25 cellular contexts compared by ENCODE assay signal in genomic region chr7:17545348-17545747, GRCh38.
DNase-seq lines count a peak whose midpoint lies in the region; ATAC-seq and TF ChIP-seq lines count a peak whose summit lies in the region.
"Had no signal": no experiment of that assay in that cellular context is flagged by ENCODE, and none has a peak within 500 bp of the region (broad histone marks: within the 10 kb centered on the region; RNA-seq: fewer than 3 reads in every experiment).

No MANE protein-coding gene starts in this region.

- H3K4me1 ChIP-seq in right atrium auricular region (peaks cover 0 to 24% of the 10 kb centered on the region in 2 donors), endodermal cell (ENCODE audit: control insufficient read depth, insufficient read depth, low read length) (no peaks in the 10 kb centered on the region)
- H3K4me1 ChIP-seq: gastrocnemius medialis had no signal

- TF ChIP-seq CTCF in right atrium auricular region (IDR thresholded peaks at IDR 0.05) (no peak), osteocyte (IDR thresholded peaks at IDR 0.05) (no peak), endodermal cell (conservative IDR thresholded peaks at IDR 0.05) (no peak)

- H3K27ac Mint-ChIP-seq in osteocyte (ENCODE audit: unreplicated experiment), result peak overlapping the region; percentile 19
- no peak overlapping the region for H3K27ac Mint-ChIP-seq in endodermal cell
- H3K27ac Mint-ChIP-seq: activated CD4-positive, alpha-beta T cell treated with anti-CD3 and anti-CD28 coated beads, Interleukin-2, amount 10 ng/mL, durations not matched to agents 24 days and 14 days; B cell; IgD-negative memory B cell; stimulated activated naive B cell treated with anti-CD40 and anti-IgM and Interleukin-4, amounts not matched to agents 10 μg/mL and 1 μg/mL and 100 μg/mL, for 72 hours; T-helper 2 cell treated with Interferon-gamma antibody and Interleukin-4, amounts not matched to agents 5 μg/mL and 100 μg/mL, for 36 hours had no signal

- H3K4me3 ChIP-seq in right atrium auricular region, result no peak overlapping the region
- no peak overlapping the region for H3K4me3 ChIP-seq in endodermal cell (ENCODE audit: low read length)
- H3K4me3 ChIP-seq: gastrocnemius medialis had no signal

- H3K9ac ChIP-seq in endodermal cell (ENCODE audit: extremely low read depth, low read length, poor library complexity, severe bottlenecking), result no peak overlapping the region

- DNase-seq in Right ventricle myocardium superior, result no peak
- DNase-seq in right atrium auricular region (ENCODE audit: low spot score), result no peak
- DNase-seq in left ventricle myocardium superior, result no peak
- DNase-seq in osteocyte (ENCODE audit: extremely low spot score, unreplicated experiment), result no peak
- no peak for DNase-seq in kidney glomerular epithelial cell (lab: John Stamatoyannopoulos, UW)
- no peak for DNase-seq in endodermal cell
- DNase-seq in stimulated activated CD4-positive, alpha-beta T cell treated with anti-CD3 and anti-CD28 coated beads, Interleukin-4, amount 100 ng/mL, for 4 hours, result no peak
- DNase-seq: activated CD4-positive, alpha-beta T cell treated with anti-CD3 and anti-CD28 coated beads, Interleukin-2, amount 10 ng/mL, durations not matched to agents 24 days and 14 days; activated naive CD4-positive, alpha-beta T cell treated with anti-CD3 and anti-CD28 coated beads, Interleukin-2, amount 50 U/mL, for 16 hours; gastrocnemius medialis; hypothalamus; NCI-H1105 treated with DMSO at 0.1 percent for 48 hours; NCI-H2029; NCI-H345; NCI-H774; nucleus accumbens; stimulated activated CD4-positive, alpha-beta T cell treated with anti-CD3 and anti-CD28 coated beads, Interleukin-4, amount 100 ng/mL, for 1 hour; stimulated activated naive B cell treated with anti-CD40 and anti-IgM and Interleukin-4, amounts not matched to agents 10 μg/mL and 1 μg/mL and 100 μg/mL, for 72 hours; WERI-Rb-1 had no signal

- H3K27me3 ChIP-seq in right atrium auricular region, result no peaks in the 10 kb centered on the region
- H3K27me3 ChIP-seq in endodermal cell (ENCODE audit: control insufficient read depth, insufficient read depth, low read length, poor library complexity, severe bottlenecking), result no peaks in the 10 kb centered on the region
- H3K27me3 ChIP-seq: gastrocnemius medialis had no signal

- H3K9me3 ChIP-seq in right atrium auricular region (no peaks in the 10 kb centered on the region), endodermal cell (ENCODE audit: control insufficient read depth, low read length) (no peaks in the 10 kb centered on the region)
- H3K9me3 ChIP-seq: gastrocnemius medialis had no signal

- intact Hi-C loops in Right ventricle myocardium superior (cut with DNase I) (no loop called here), left ventricle myocardium superior (cut with micrococcal nuclease) (no loop called here)

- H3K4me1 Mint-ChIP-seq in osteocyte (ENCODE audit: unreplicated experiment), result peaks cover 55% of the 10 kb centered on the region
- no peaks in the 10 kb centered on the region for H3K4me1 Mint-ChIP-seq in endodermal cell
- H3K4me1 Mint-ChIP-seq: activated CD4-positive, alpha-beta T cell treated with anti-CD3 and anti-CD28 coated beads, Interleukin-2, amount 10 ng/mL, durations not matched to agents 24 days and 14 days; B cell; IgD-negative memory B cell; stimulated activated naive B cell treated with anti-CD40 and anti-IgM and Interleukin-4, amounts not matched to agents 10 μg/mL and 1 μg/mL and 100 μg/mL, for 72 hours had no signal

- peaks cover 2% of the 10 kb centered on the region for H3K36me3 Mint-ChIP-seq in osteocyte (ENCODE audit: unreplicated experiment)
- H3K36me3 Mint-ChIP-seq in endodermal cell (ENCODE audit: low read depth), result no peaks in the 10 kb centered on the region
- H3K36me3 Mint-ChIP-seq: stimulated activated naive B cell treated with anti-CD40 and anti-IgM and Interleukin-4, amounts not matched to agents 10 μg/mL and 1 μg/mL and 100 μg/mL, for 72 hours had no signal

- H3K4me3 Mint-ChIP-seq in osteocyte (ENCODE audit: unreplicated experiment), result no peak overlapping the region
- no peak overlapping the region for H3K4me3 Mint-ChIP-seq in endodermal cell
- H3K4me3 Mint-ChIP-seq: activated CD4-positive, alpha-beta T cell treated with anti-CD3 and anti-CD28 coated beads, Interleukin-2, amount 10 ng/mL, durations not matched to agents 24 days and 14 days; B cell; IgD-negative memory B cell; stimulated activated naive B cell treated with anti-CD40 and anti-IgM and Interleukin-4, amounts not matched to agents 10 μg/mL and 1 μg/mL and 100 μg/mL, for 72 hours; T-helper 2 cell treated with Interferon-gamma antibody and Interleukin-4, amounts not matched to agents 5 μg/mL and 100 μg/mL, for 36 hours had no signal

- no peaks in the 10 kb centered on the region for H3K27me3 Mint-ChIP-seq in osteocyte (ENCODE audit: unreplicated experiment)
- H3K27me3 Mint-ChIP-seq in endodermal cell (ENCODE audit: insufficient read depth), result no peaks in the 10 kb centered on the region
- H3K27me3 Mint-ChIP-seq: IgD-negative memory B cell; stimulated activated naive B cell treated with anti-CD40 and anti-IgM and Interleukin-4, amounts not matched to agents 10 μg/mL and 1 μg/mL and 100 μg/mL, for 72 hours had no signal

- H3K36me3 ChIP-seq in right atrium auricular region (no peaks in the 10 kb centered on the region), endodermal cell (ENCODE audit: control insufficient read depth, insufficient read depth, low read length) (no peaks in the 10 kb centered on the region)
- H3K36me3 ChIP-seq: gastrocnemius medialis, WERI-Rb-1 had no signal

- H3K27ac ChIP-seq in right atrium auricular region (no peak overlapping the region), endodermal cell (ENCODE audit: low read depth, low read length) (no peak overlapping the region)
- H3K27ac ChIP-seq: gastrocnemius medialis, RWPE1, WERI-Rb-1 had no signal

- ATAC-seq in Right ventricle myocardium superior (ENCODE audit: poor library complexity) (peak; percentile 55), left ventricle myocardium superior (peak; percentile 66), HG02938 (IDR thresholded peaks at IDR 0.05; ENCODE audit: unreplicated experiment) (no peak)
- ATAC-seq: gastrocnemius medialis; SK-N-SH treated with all-trans-retinoic acid at 6 μM for 48 hours; stimulated activated naive B cell treated with anti-CD40 and anti-IgM and Interleukin-4, amounts not matched to agents 10 μg/mL and 1 μg/mL and 100 μg/mL, for 72 hours had no signal

- peaks cover 6% of the 10 kb centered on the region for H3K9me3 Mint-ChIP-seq in osteocyte (ENCODE audit: unreplicated experiment)
- no peaks in the 10 kb centered on the region for H3K9me3 Mint-ChIP-seq in endodermal cell
- H3K9me3 Mint-ChIP-seq: activated CD4-positive, alpha-beta T cell treated with anti-CD3 and anti-CD28 coated beads, Interleukin-2, amount 10 ng/mL, durations not matched to agents 24 days and 14 days; stimulated activated naive B cell treated with anti-CD40 and anti-IgM and Interleukin-4, amounts not matched to agents 10 μg/mL and 1 μg/mL and 100 μg/mL, for 72 hours; T-helper 2 cell treated with Interferon-gamma antibody and Interleukin-4, amounts not matched to agents 5 μg/mL and 100 μg/mL, for 36 hours had no signal
